8 cellular contexts compared by ENCODE assay signal in genomic region chr14:90061849-90062794, GRCh38. TPM values are rescaled to one million over a fixed set of nuclear protein-coding genes. Genes with fewer than 3 reads are reported as not detected.
DNase-seq lines count a peak whose midpoint lies in the region; ATAC-seq and TF ChIP-seq lines count a peak whose summit lies in the region.

Gene KCNK13, plus strand, starts transcription at chr14:90061994. Its CDS starts 212 bp downstream, at chr14:90062206.

- WGBS in lower leg skin, 2 donors, result 2 to 9% methylated on average over 14 to 38 of the region's 94 CpGs
- WGBS in thyroid gland, 2 donors, result 2 to 6% methylated on average over 28 to 41 of the region's 94 CpGs

- intact Hi-C loops in lower leg skin (cut with DNase I; ENCODE audit: low total_unique reads) (no loop called here), thyroid gland (cut with DNase I) (loop anchor here (10.0 kb wide), 1 partner anchor 87 kb away; no protein-coding TSS in a partner anchor)

- TF ChIP-seq CTCF in lower leg skin (IDR thresholded peaks at IDR 0.05), result no peak
- no peak for TF ChIP-seq CTCF in thyroid gland (IDR thresholded peaks at IDR 0.05)

- peaks cover 7 to 29% of the 10 kb centered on the region in 2 donors for H3K4me1 ChIP-seq in thyroid gland

- ATAC-seq in GM18868 (IDR thresholded peaks at IDR 0.05; ENCODE audit: unreplicated experiment) (no peak), HG03097 (IDR thresholded peaks at IDR 0.05; ENCODE audit: low FRiP score, unreplicated experiment) (no peak)

- no peaks in the 10 kb centered on the region for H3K27me3 ChIP-seq in thyroid gland

- H3K4me3 ChIP-seq in lower leg skin (ENCODE audit: low read depth, poor library complexity, severe bottlenecking) (peak within 1 kb of the TSS; percentile 1), thyroid gland (replicated peaks in 1 of 3) (peak within 1 kb of the TSS; percentile 13 to 41 (median 39))

- no peaks in the 10 kb centered on the region for H3K36me3 ChIP-seq in thyroid gland

- no peaks in the 10 kb centered on the region for H3K9me3 ChIP-seq in thyroid gland

- DNase-seq in activated CD8-positive, alpha-beta memory T cell treated with anti-CD3 and anti-CD28 coated beads for 24 hours, result peak; percentile 62
- no peak for DNase-seq in activated CD8-positive, alpha-beta memory T cell treated with anti-CD3 and anti-CD28 coated beads, Interleukin-2, amount 50 U/mL, for 4 hours
- peak; percentile 60 for DNase-seq in NOMO-1 treated with dmso at 0.1 percent for 144 hours (lab: John Stamatoyannopoulos, UW; ENCODE audit: unreplicated experiment)
- DNase-seq in caudate nucleus (lab: John Stamatoyannopoulos, UW), result peak in 1 of 61 donors; percentile 4
- peak in 1 of 2 donors; percentile 80 for DNase-seq in lower leg skin (ENCODE audit: low spot score in 2 of 2)
- peak; percentile 49 to 57 for DNase-seq in thyroid gland

- peak within 1 kb of the TSS; percentile 48 for H3K27ac ChIP-seq in caudate nucleus (ENCODE audit: low read depth, low read length)
- no peak within 1 kb of the TSS for H3K27ac ChIP-seq in thyroid gland

- TF ChIP-seq POLR2A in lower leg skin (IDR thresholded peaks at IDR 0.05), result no peak
- TF ChIP-seq POLR2A in thyroid gland (IDR thresholded peaks at IDR 0.05), result no peak

RNA-seq across cellular contexts. Expression of gene KCNK13, which starts in this region (rescaled TPM):
- under 1 TPM in 3 of 4 donors, not detected in 1; 0.12 to 0.46 (median 0.16) TPM for total RNA-seq in lower leg skin
- 1 to 10 TPM; 4.0 to 7.2 (median 4.9) TPM for total RNA-seq in thyroid gland
